In the genomic region with DNA sequence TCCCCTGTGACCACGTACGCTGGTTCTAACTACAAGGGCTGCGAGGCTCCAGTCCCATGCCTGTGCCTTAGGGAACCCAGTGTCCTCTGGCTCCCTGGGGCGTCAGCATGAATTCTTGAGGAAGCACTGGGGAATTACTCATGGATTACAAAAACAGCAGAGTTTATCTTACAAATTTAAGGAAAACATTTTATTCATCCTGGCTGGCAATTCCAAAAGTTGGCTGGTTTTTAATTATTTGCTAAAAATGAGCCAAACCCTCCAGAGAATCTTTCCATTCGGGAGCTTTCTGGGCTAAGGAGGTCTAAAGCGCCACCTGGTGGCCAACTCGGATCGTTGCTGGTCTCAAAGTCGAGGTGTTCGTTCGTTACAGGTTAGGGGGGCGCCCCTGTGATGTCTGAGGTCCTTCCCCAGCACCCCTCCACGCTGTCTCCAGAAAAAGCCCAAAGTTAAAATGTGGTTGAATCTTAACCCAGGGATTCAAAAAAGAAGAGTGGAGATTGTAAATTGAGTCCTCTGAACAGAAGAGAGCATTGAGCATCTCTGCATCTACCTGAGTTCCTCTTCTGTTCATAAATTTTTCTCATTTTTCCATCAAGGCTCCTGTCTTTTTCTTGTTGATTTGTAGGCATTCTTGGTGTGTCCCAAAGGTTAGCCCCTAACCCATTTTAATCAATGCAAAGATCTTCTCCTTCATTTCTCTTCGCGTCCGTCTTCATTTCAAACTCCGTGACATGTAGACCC, we compare ENCODE assay signal across 8 cellular contexts.
DNase-seq lines count a peak whose midpoint lies in the region; ATAC-seq and TF ChIP-seq lines count a peak whose summit lies in the region.

No MANE protein-coding gene starts in this region.

- intact Hi-C loops in body of pancreas (cut with DNase I) = no loop called here

- no peaks in the 10 kb centered on the region for H3K9me3 Mint-ChIP-seq in T-cell

- ATAC-seq in T-cell (replicated peaks in 1 of 4) (peak in 1 of 4 experiments; percentile 45), body of pancreas (no peak), HG02852 (IDR thresholded peaks at IDR 0.05; ENCODE audit: unreplicated experiment) (no peak)

- peaks cover 19% of the 10 kb centered on the region in 2 donors for H3K27me3 Mint-ChIP-seq in T-cell

- 29 to 32% methylated on average over 17 of the region's 17 CpGs for WGBS in body of pancreas, 2 donors

- TF ChIP-seq CTCF in body of pancreas (IDR thresholded peaks at IDR 0.05) = peak; percentile 65 to 85 (median 73)

- H3K27me3 ChIP-seq in body of pancreas = no peaks in the 10 kb centered on the region

- DNase-seq in SIG-M5 treated with dmso at 0.1 percent for 504 hours (lab: John Stamatoyannopoulos, UW; ENCODE audit: unreplicated experiment) = peak; percentile 11
- DNase-seq in SIG-M5 (lab: John Stamatoyannopoulos, UW) = no peak
- DNase-seq in NAMALWA (ENCODE audit: low spot score) = peak; percentile 64
- peak in 23 of 34 experiments; percentile 2 to 42 (median 22) for DNase-seq in T-cell
- peak; percentile 44 to 59 (median 53) for DNase-seq in body of pancreas
- DNase-seq in iris pigment epithelial cell (ENCODE audit: low read depth) = peak; percentile 33
- peak; percentile 18 to 32 for DNase-seq in stimulated activated CD4-positive, alpha-beta T cell treated with anti-CD3 and anti-CD28 coated beads, Interleukin-1b, Interleukin-23, amount 100 ng/mL, for 4 hours (ENCODE audit: low read depth in 2 of 2)

- no peak overlapping the region for H3K4me3 Mint-ChIP-seq in T-cell

- peaks cover 5% of the 10 kb centered on the region for H3K4me1 ChIP-seq in body of pancreas

- H3K4me1 Mint-ChIP-seq in T-cell = peaks cover 0 to 3% (median 2%) of the 10 kb centered on the region in 3 donors

- no peak for TF ChIP-seq POLR2A in body of pancreas (IDR thresholded peaks at IDR 0.05)

- no peak overlapping the region for H3K27ac ChIP-seq in body of pancreas

- POLR2A ChIA-PET in T-cell (lab: Charles Lee) = no interaction called here

- H3K9me3 ChIP-seq in body of pancreas = no peaks in the 10 kb centered on the region

- CTCF ChIA-PET in T-cell (lab: Charles Lee) = interaction anchor here (0.6 to 1.4 kb wide), 3 partner anchors 628 to 1247 kb away, joined by 3 to 4 read pairs (median 3); no protein-coding TSS in a partner anchor

- no peaks in the 10 kb centered on the region for H3K36me3 Mint-ChIP-seq in T-cell

- H3K27ac Mint-ChIP-seq in T-cell = peak overlapping the region in 1 of 2 donors; percentile 52

- H3K36me3 ChIP-seq in body of pancreas (replicated peaks in 1 of 2; ENCODE audit: insufficient read depth in 1 of 2, low read depth in 2 of 2) = no peaks in the 10 kb centered on the region

- no peak overlapping the region for H3K4me3 ChIP-seq in body of pancreas
